Comparison of ENCODE assay signal across 8 cellular contexts in the genomic region with DNA sequence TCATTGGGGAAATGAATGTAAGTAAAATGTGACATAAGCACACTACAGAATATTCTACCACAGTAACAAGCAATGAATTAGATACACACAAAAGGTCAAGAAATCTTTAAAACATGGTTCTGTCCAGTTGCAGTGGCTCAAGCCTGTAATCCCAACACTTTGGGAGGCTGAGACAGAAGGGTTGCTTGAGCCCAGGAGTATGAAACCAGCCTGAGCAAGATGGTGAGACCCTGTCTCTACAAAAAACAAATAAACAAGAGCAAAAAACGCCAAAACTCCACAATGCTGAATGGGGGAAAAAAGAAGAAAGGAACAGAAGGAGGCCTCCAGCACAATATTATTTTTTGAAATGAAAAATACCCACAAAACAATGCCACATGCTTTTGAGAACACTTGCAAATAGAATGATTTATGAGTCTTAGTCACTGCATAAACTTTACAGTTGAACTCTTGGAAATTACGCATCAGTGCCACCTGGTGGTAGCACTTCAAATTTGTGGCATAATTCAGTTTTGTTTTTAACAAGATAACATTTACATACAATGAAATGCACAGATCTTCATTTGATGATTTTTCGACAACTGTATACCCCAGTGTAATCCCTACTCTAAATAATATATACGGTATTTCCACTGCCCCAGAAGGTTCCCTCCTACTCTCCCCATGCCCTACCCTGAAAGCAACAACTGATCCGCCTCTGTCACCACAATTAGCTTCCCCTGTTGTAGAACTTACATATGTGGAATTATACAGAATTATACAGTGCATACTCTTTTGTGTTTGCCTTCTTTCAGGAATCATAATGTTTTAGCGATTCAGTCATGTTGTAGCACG. TPM values are rescaled to one million over a fixed set of nuclear protein-coding genes. Genes with fewer than 3 reads are reported as not detected.
A peak's percentile ranks its signal among the peaks of the same experiment; 100 is the strongest.
DNase-seq lines count a peak whose midpoint lies in the region; ATAC-seq and TF ChIP-seq lines count a peak whose summit lies in the region.

No MANE protein-coding gene starts in this region.

- peak overlapping the region; percentile 11; the same call in 1 of the 2 replicates for H2AFZ ChIP-seq in KMS-11 (ENCODE audit: low read depth)

- no peak overlapping the region for H3K4me3 ChIP-seq in KMS-11 (IDR thresholded peaks at IDR 0.05; ENCODE audit: insufficient read depth, low read depth, low read length)

- H3K36me3 ChIP-seq in KMS-11 (ENCODE audit: insufficient read depth): no peaks in the 10 kb centered on the region

- in situ Hi-C loops in SK-MEL-5 (cut with HindIII; ENCODE audit: low pct_unique_long_range_greater_than_20kb, low sequenced_read_pairs): no loop called here

- no peaks in the 10 kb centered on the region for H3K27me3 ChIP-seq in KMS-11 (ENCODE audit: insufficient read depth, low read depth)

- no peaks in the 10 kb centered on the region for H4K20me1 ChIP-seq in KMS-11 (ENCODE audit: insufficient read depth)

- no peak overlapping the region for H3K9ac ChIP-seq in KMS-11

- no peak for ATAC-seq in GM21576 (IDR thresholded peaks at IDR 0.05; ENCODE audit: unreplicated experiment)
- ATAC-seq in HG02623 (IDR thresholded peaks at IDR 0.05; ENCODE audit: unreplicated experiment): no peak

- DNase-seq in EH (ENCODE audit: low read depth) (peak; percentile 77), SK-MEL-5 (ENCODE audit: low read depth, low spot score) (peak; percentile 75), germinal center (ENCODE audit: low spot score) (peak; percentile 30), putamen (ENCODE audit: low spot score) (peak; percentile 63)
- DNase-seq in activated gamma-delta T cell treated with anti-CD3 and anti-CD28 coated beads, Interleukin-2, amount 50 U/mL, for 16 hours (ENCODE audit: low read depth): peak; percentile 67

- TF ChIP-seq CTCF in KMS-11 (conservative IDR thresholded peaks at IDR 0.05; ENCODE audit: low read depth, low read length): peak; percentile 84

- H3K4me1 ChIP-seq in KMS-11 (ENCODE audit: low read depth, poor library complexity, severe bottlenecking): peaks cover 36% of the 10 kb centered on the region

- H3K4me2 ChIP-seq in KMS-11: 0 out of 2 replicates have a peak overlapping the region, but pooled peaks have one; percentile 3

- H3K27ac ChIP-seq in KMS-11: no peak overlapping the region

- no peaks in the 10 kb centered on the region for H3K79me2 ChIP-seq in KMS-11 (ENCODE audit: insufficient read depth, low read depth)

RNA-seq across cellular contexts. Expression of a gene that starts 14.4 kb away (rescaled TPM):
- not detected in 2 replicates for total RNA-seq in SK-MEL-5 (2014; rRNA removed; shearing (Covaris generic))
- not detected in 2 replicates for polyA plus RNA-seq in SK-MEL-5 (2015; cell fraction: cytosol; rRNA removed)
- polyA plus RNA-seq in SK-MEL-5 (2015; cell fraction: nucleus; rRNA removed): not detected in 2 replicates

RNA-seq across cellular contexts. Expression of a gene that starts 39.0 kb away (rescaled TPM):
- 50.8 and 60.9 TPM in 2 replicates for total RNA-seq in SK-MEL-5 (2014; rRNA removed; shearing (Covaris generic))
- 76.2 and 84.9 TPM in 2 replicates for polyA plus RNA-seq in SK-MEL-5 (2015; cell fraction: cytosol; rRNA removed)
- 23.4 and 54.3 TPM in 2 replicates for polyA plus RNA-seq in SK-MEL-5 (2015; cell fraction: nucleus; rRNA removed)

RNA-seq across cellular contexts. Expression of a gene that starts 39.3 kb away (rescaled TPM):
- 96.5 and 106 TPM in 2 replicates for total RNA-seq in SK-MEL-5 (2014; rRNA removed; shearing (Covaris generic))
- 56.4 and 59.4 TPM in 2 replicates for polyA plus RNA-seq in SK-MEL-5 (2015; cell fraction: cytosol; rRNA removed)
- 32.8 and 40.4 TPM in 2 replicates for polyA plus RNA-seq in SK-MEL-5 (2015; cell fraction: nucleus; rRNA removed)

RNA-seq across cellular contexts. Expression of a gene that starts 58.4 kb away (rescaled TPM):
- total RNA-seq in SK-MEL-5 (2014; rRNA removed; shearing (Covaris generic)): 11.7 and 12.7 TPM in 2 replicates
- polyA plus RNA-seq in SK-MEL-5 (2015; cell fraction: cytosol; rRNA removed): 51.6 and 63.8 TPM in 2 replicates
- 6.7 and 17.2 TPM in 2 replicates for polyA plus RNA-seq in SK-MEL-5 (2015; cell fraction: nucleus; rRNA removed)
